16 cellular contexts compared by ENCODE assay signal in the genomic region with DNA sequence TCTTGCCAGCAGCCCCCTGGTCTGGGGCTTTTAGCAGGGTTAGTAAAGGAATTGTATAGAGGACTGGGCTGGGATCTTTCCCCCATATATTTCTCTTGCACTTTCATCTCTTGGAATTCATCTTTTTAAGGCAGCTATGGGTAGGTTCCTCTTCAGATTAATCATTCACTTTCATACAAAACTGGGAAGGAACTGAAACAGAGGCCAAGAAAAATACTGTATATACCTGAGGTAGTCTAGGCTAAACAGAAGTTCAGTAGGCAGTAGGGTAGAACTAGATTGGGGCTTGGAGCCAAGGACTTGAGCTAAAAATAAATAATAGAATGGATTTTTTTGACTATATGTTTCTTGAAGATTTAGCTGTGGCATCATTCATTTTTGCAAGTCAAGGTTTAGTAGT.
"Had no signal": no experiment of that assay in that cellular context is flagged by ENCODE, and none has a peak within 500 bp of the region (broad histone marks: within the 10 kb centered on the region; RNA-seq: fewer than 3 reads in every experiment).

No MANE protein-coding gene starts in this region.

- DNase-seq: activated B cell treated with CpG ODN at 0.5 μM for 24 hours; activated CD4-positive, alpha-beta T cell treated with anti-CD3 and anti-CD28 coated beads, Interleukin-2, amount 10 ng/mL, durations not matched to agents 7 days and 5 days; activated naive CD4-positive, alpha-beta T cell; activated naive CD8-positive, alpha-beta T cell treated with anti-CD3 and anti-CD28 coated beads, Interleukin-2, amount 10 ng/mL, durations not matched to agents 7 days and 5 days; cortex of kidney; effector CD4-positive, alpha-beta T cell; foreskin fibroblast; glutamatergic neuron; left ventricle myocardium superior; naive thymus-derived CD8-positive, alpha-beta T cell; retina; stimulated activated CD4-positive, alpha-beta T cell treated with anti-CD3 and anti-CD28 coated beads, Interleukin-12 subunit alpha, Interleukin-12 subunit beta, amount 100 ng/mL, for 4 hours; stimulated activated CD4-positive, alpha-beta T cell treated with anti-CD3 and anti-CD28 coated beads, Interleukin-2, amount 100 ng/mL, for 24 hours; stomach; testis; upper lobe of right lung had no signal

- ATAC-seq: left ventricle myocardium superior; naive thymus-derived CD8-positive, alpha-beta T cell; upper lobe of right lung had no signal
